8 cellular contexts compared by ENCODE assay signal in the genomic region with DNA sequence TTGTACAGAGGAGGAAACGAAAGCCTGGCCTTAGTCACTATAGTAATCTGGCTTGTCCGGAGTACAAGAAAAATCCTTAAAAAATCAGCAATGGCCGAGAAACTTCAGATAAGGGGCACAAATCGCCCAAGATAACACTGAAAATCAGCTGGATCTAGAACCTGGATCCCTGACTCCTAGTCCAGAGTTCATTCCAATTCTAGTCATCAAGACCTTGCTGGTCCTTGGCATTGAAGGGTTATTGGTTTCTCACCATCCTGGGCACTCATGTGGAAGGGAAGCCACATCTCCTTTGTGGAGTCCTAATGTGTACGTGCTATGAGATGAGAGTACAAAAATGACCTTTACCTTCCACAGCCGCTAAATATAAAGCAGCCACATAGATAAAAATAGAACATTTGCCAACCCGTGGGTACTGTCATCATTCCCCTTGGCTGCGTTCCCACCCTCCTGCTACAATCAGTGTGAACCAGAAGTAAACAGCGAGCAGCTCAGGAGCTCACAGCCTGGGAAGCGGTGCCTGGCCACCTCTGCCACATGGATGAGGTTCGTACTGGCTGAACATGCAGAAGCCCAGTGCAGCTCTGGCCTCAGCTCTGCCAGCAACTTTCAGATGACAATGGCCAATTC.
DNase-seq lines count a peak whose midpoint lies in the region; ATAC-seq, FAIRE-seq and TF ChIP-seq lines count a peak whose summit lies in the region.
"Had no signal": no experiment of that assay in that cellular context is flagged by ENCODE, and none has a peak within 500 bp of the region (broad histone marks: within the 10 kb centered on the region; RNA-seq: fewer than 3 reads in every experiment).

No MANE protein-coding gene starts in this region.

- H3K27ac ChIP-seq in breast epithelium: peak overlapping the region; percentile 90 to 94
- H3K27ac ChIP-seq in left lung: no peak overlapping the region

- TF ChIP-seq CTCF in breast epithelium (IDR thresholded peaks at IDR 0.05) (no peak), left lung (IDR thresholded peaks at IDR 0.05) (no peak)

- intact Hi-C loops in breast epithelium (cut with DNase I; ENCODE audit: low total_unique reads): no loop called here
- intact Hi-C loops in left lung (cut with DNase I): no loop called here

- peak; percentile 42 for DNase-seq in NCI-H2029 treated with DMSO at 0.1 percent for 48 hours (lab: John Stamatoyannopoulos, UW)
- DNase-seq in breast epithelium (ENCODE audit: low spot score in 2 of 2): peak in 1 of 2 donors; percentile 74
- DNase-seq in left lung: peak in 1 of 2 donors; percentile 45
- DNase-seq in urothelium cell line (ENCODE audit: low spot score): peak; percentile 56
- no peak for DNase-seq in GM12891 (ENCODE audit: insufficient read length, low spot score)
- DNase-seq in dedifferentiated amniotic fluid mesenchymal stem cell (ENCODE audit: extremely low spot score): no peak

- FAIRE-seq in urothelium cell line (lab: Jason Lieb, UNC): no peak
- no peak for FAIRE-seq in GM12891 (lab: Jason Lieb, UNC)
- FAIRE-seq: endothelial cell of umbilical vein had no signal

- peak overlapping the region in 1 of 3 donors; percentile 9 for H3K4me3 ChIP-seq in breast epithelium
- no peak overlapping the region for H3K4me3 ChIP-seq in left lung

- ATAC-seq in left lung (peak; percentile 29), GM21717 (IDR thresholded peaks at IDR 0.05; ENCODE audit: unreplicated experiment) (no peak)

- H3K27me3 ChIP-seq in breast epithelium: no peaks in the 10 kb centered on the region
- no peaks in the 10 kb centered on the region for H3K27me3 ChIP-seq in left lung

- no peak for TF ChIP-seq POLR2A in breast epithelium (IDR thresholded peaks at IDR 0.05)
- TF ChIP-seq POLR2A in GM12891 (IDR thresholded peaks at IDR 0.05; ENCODE audit: low read depth, low read length): no peak

- H3K9me3 ChIP-seq in breast epithelium (no peaks in the 10 kb centered on the region), left lung (no peaks in the 10 kb centered on the region)

- no peaks in the 10 kb centered on the region for H3K36me3 ChIP-seq in breast epithelium
- no peaks in the 10 kb centered on the region for H3K36me3 ChIP-seq in left lung

- peaks cover 7 to 11% of the 10 kb centered on the region in 2 donors for H3K4me1 ChIP-seq in breast epithelium
- H3K4me1 ChIP-seq in left lung: peaks cover 6 to 15% of the 10 kb centered on the region in 2 donors

TF ChIP-seq in GM12891, 5 proteins besides CTCF, POLR2A, EP300 and RAD21:
- no peak for TF ChIP-seq POLR2AphosphoS5 (IDR thresholded peaks at IDR 0.05; ENCODE audit: low read depth, low read length)
- TF ChIP-seq PAX5 (IDR thresholded peaks at IDR 0.05; ENCODE audit: insufficient read depth, low read length, severe bottlenecking): no peak
- no peak for TF ChIP-seq SPI1 (IDR thresholded peaks at IDR 0.05; ENCODE audit: low read depth, low read length)
- TF ChIP-seq POU2F2 (IDR thresholded peaks at IDR 0.05; ENCODE audit: low read depth, low read length): no peak
- no peak for TF ChIP-seq TAF1 (IDR thresholded peaks at IDR 0.05; ENCODE audit: low read depth, low read length)

Comparison
In these comparisons a context has a peak if more than half of its experiments do, and no peak if none do; other contexts are left out.
1. DNase-seq: peak in NCI-H2029 treated with DMSO at 0.1 percent for 48 hours (single experiment) and urothelium cell line (single experiment); none in GM12891 (single experiment) and dedifferentiated amniotic fluid mesenchymal stem cell (single experiment).
2. H3K27ac ChIP-seq: peak in breast epithelium (2 of 2); none in left lung (0 of 2).